In genomic region chr11:5476184-5476819, GRCh38 we compare ENCODE assay signal across 8 cellular contexts. TPM values are rescaled to one million over a fixed set of nuclear protein-coding genes. Genes with fewer than 3 reads are reported as not detected.
DNase-seq lines count a peak whose midpoint lies in the region; ATAC-seq, FAIRE-seq and TF ChIP-seq lines count a peak whose summit lies in the region.

No MANE protein-coding gene starts in this region.

- no peaks in the 10 kb centered on the region for H3K36me3 Mint-ChIP-seq in activated CD8-positive, alpha-beta T cell treated with anti-CD3 and anti-CD28 coated beads, Interleukin-2, amount 10 ng/mL, durations not matched to agents 7 days and 5 days (ENCODE audit: low read depth)
- no peaks in the 10 kb centered on the region for H3K36me3 Mint-ChIP-seq in progenitor cell of endocrine pancreas (ENCODE audit: insufficient read depth)

- H3K27ac ChIP-seq in right atrium auricular region (no peak overlapping the region), HEK293 (ENCODE audit: extremely low read depth, low read depth, low read length) (no peak overlapping the region)

- intact Hi-C loops in Right ventricle myocardium superior (cut with DNase I), result loop anchor here (5.0 kb wide), 1 partner anchor 331 kb away; the partner anchor contains the start of gene OR52N2

- H3K4me1 Mint-ChIP-seq in activated CD8-positive, alpha-beta T cell treated with anti-CD3 and anti-CD28 coated beads, Interleukin-2, amount 10 ng/mL, durations not matched to agents 7 days and 5 days (ENCODE audit: low read depth), result no peaks in the 10 kb centered on the region
- no peaks in the 10 kb centered on the region for H3K4me1 Mint-ChIP-seq in progenitor cell of endocrine pancreas (ENCODE audit: low read depth)

- no peak overlapping the region for H3K27ac Mint-ChIP-seq in activated CD8-positive, alpha-beta T cell treated with anti-CD3 and anti-CD28 coated beads, Interleukin-2, amount 10 ng/mL, durations not matched to agents 7 days and 5 days
- no peak overlapping the region for H3K27ac Mint-ChIP-seq in progenitor cell of endocrine pancreas

- no peak overlapping the region for H3K4me3 Mint-ChIP-seq in activated CD8-positive, alpha-beta T cell treated with anti-CD3 and anti-CD28 coated beads, Interleukin-2, amount 10 ng/mL, durations not matched to agents 7 days and 5 days
- H3K4me3 Mint-ChIP-seq in progenitor cell of endocrine pancreas (ENCODE audit: low read depth), result no peak overlapping the region

- H3K4me1 ChIP-seq in right atrium auricular region (no peaks in the 10 kb centered on the region), HEK293 (ENCODE audit: control insufficient read depth, insufficient read depth, low read length) (no peaks in the 10 kb centered on the region)

- H3K36me3 ChIP-seq in right atrium auricular region, result no peaks in the 10 kb centered on the region
- no peaks in the 10 kb centered on the region for H3K36me3 ChIP-seq in HEK293 (ENCODE audit: control insufficient read depth in 2 of 2, insufficient read depth in 1 of 2, low read length in 2 of 2)

- H3K27me3 ChIP-seq in right atrium auricular region, result no peaks in the 10 kb centered on the region

- H3K4me3 ChIP-seq in right atrium auricular region (no peak overlapping the region), HEK293 (ENCODE audit: low read depth, low read length) (no peak overlapping the region)

- POLR2A ChIA-PET in HEK293 (lab: Yijun Ruan, JAX), result no interaction called here
- POLR2A ChIA-PET in activated CD8-positive, alpha-beta T cell treated with anti-CD3 and anti-CD28 coated beads, Interleukin-2, amount 10 ng/mL, durations not matched to agents 7 days and 5 days (lab: Charles Lee), result interaction anchor here (0.7 kb wide), 1 partner anchor 208 kb away, joined by 3 read pairs; the partner anchor contains the start of gene TRIM5

- CTCF ChIA-PET in HEK293 (lab: Yijun Ruan, JAX), result interaction anchor here (0.6 to 2.6 kb wide), 26 partner anchors 9 to 875 kb away, joined by 3 to 10 read pairs (median 4); no protein-coding TSS in a partner anchor
- CTCF ChIA-PET in activated CD8-positive, alpha-beta T cell treated with anti-CD3 and anti-CD28 coated beads, Interleukin-2, amount 10 ng/mL, durations not matched to agents 7 days and 5 days (lab: Charles Lee), result interaction anchor here (0.6 to 2.4 kb wide), 14 partner anchors 8 to 415 kb away, joined by 3 to 18 read pairs (median 3); partner anchors contain the start of gene OR52N2

- FAIRE-seq in frontal cortex (lab: Jason Lieb, UNC), result no peak

- ATAC-seq in Right ventricle myocardium superior (ENCODE audit: poor library complexity), result peak; percentile 55
- no peak for ATAC-seq in activated CD8-positive, alpha-beta T cell treated with anti-CD3 and anti-CD28 coated beads, Interleukin-2, amount 10 ng/mL, durations not matched to agents 7 days and 5 days
- no peak for ATAC-seq in GM18520 (IDR thresholded peaks at IDR 0.05; ENCODE audit: unreplicated experiment)

- no peaks in the 10 kb centered on the region for H3K9me3 ChIP-seq in right atrium auricular region
- no peaks in the 10 kb centered on the region for H3K9me3 ChIP-seq in HEK293 (ENCODE audit: control insufficient read depth, insufficient read depth, low read depth, low read length)

- no peak for DNase-seq in Right ventricle myocardium superior
- DNase-seq in right atrium auricular region (ENCODE audit: low spot score), result no peak
- DNase-seq in NCI-H1694 treated with DMSO at 0.1 percent for 48 hours (lab: John Stamatoyannopoulos, UW), result peak; percentile 4
- peak; percentile 58 for DNase-seq in activated CD8-positive, alpha-beta T cell treated with anti-CD3 and anti-CD28 coated beads, Interleukin-2, amount 10 ng/mL, durations not matched to agents 7 days and 5 days
- peak; percentile 31 to 39 for DNase-seq in frontal cortex (ENCODE audit: low spot score in 2 of 2)
- peak; percentile 12 for DNase-seq in progenitor cell of endocrine pancreas (ENCODE audit: low spot score, unreplicated experiment)

- H3K9me3 Mint-ChIP-seq in activated CD8-positive, alpha-beta T cell treated with anti-CD3 and anti-CD28 coated beads, Interleukin-2, amount 10 ng/mL, durations not matched to agents 7 days and 5 days (ENCODE audit: insufficient read depth), result no peaks in the 10 kb centered on the region
- no peaks in the 10 kb centered on the region for H3K9me3 Mint-ChIP-seq in progenitor cell of endocrine pancreas (ENCODE audit: low read depth)

- TF ChIP-seq CTCF in right atrium auricular region (IDR thresholded peaks at IDR 0.05) (peak in 1 of 2 donors; percentile 82), HEK293 (tag by site-specific recombination; IDR thresholded peaks at IDR 0.05) (no peak), progenitor cell of endocrine pancreas (IDR thresholded peaks at IDR 0.05; ENCODE audit: unreplicated experiment) (peak; percentile 83)

- peaks cover 5% of the 10 kb centered on the region for H3K27me3 Mint-ChIP-seq in activated CD8-positive, alpha-beta T cell treated with anti-CD3 and anti-CD28 coated beads, Interleukin-2, amount 10 ng/mL, durations not matched to agents 7 days and 5 days (ENCODE audit: low read depth)
- H3K27me3 Mint-ChIP-seq in progenitor cell of endocrine pancreas, result no peaks in the 10 kb centered on the region

TF ChIP-seq in HEK293, 187 proteins besides CTCF, POLR2A, EP300 and RAD21:
- TF ChIP-seq ZNF660 (tag by site-specific recombination; IDR thresholded peaks at IDR 0.05), result no peak
- peak; percentile 21; the same call in 1 of the 2 replicates for TF ChIP-seq ZNF654 (tag by site-specific recombination; IDR thresholded peaks at IDR 0.05; ENCODE audit: low read depth)

RNA-seq across cellular contexts. Expression of gene OR52D1, which starts 12.2 kb away (rescaled TPM):
- total RNA-seq in Right ventricle myocardium superior (not detected), right atrium auricular region (not detected), frontal cortex (not detected), progenitor cell of endocrine pancreas (not detected in 2 replicates)
- total RNA-seq in activated CD8-positive, alpha-beta T cell treated with anti-CD3 and anti-CD28 coated beads, Interleukin-2, amount 10 ng/mL, durations not matched to agents 7 days and 5 days, result not detected

RNA-seq across cellular contexts. Expression of gene OR51I2, which starts 27.2 kb away (rescaled TPM):
- total RNA-seq in Right ventricle myocardium superior (not detected), right atrium auricular region (not detected), frontal cortex (not detected), progenitor cell of endocrine pancreas (not detected in 2 replicates)
- total RNA-seq in activated CD8-positive, alpha-beta T cell treated with anti-CD3 and anti-CD28 coated beads, Interleukin-2, amount 10 ng/mL, durations not matched to agents 7 days and 5 days, result not detected

RNA-seq across cellular contexts. Expression of gene UBQLN3, which starts 33.5 kb away (rescaled TPM):
- total RNA-seq in Right ventricle myocardium superior (not detected), right atrium auricular region (not detected), frontal cortex (under 0.01 TPM), progenitor cell of endocrine pancreas (not detected in 2 replicates)
- total RNA-seq in activated CD8-positive, alpha-beta T cell treated with anti-CD3 and anti-CD28 coated beads, Interleukin-2, amount 10 ng/mL, durations not matched to agents 7 days and 5 days, result not detected

RNA-seq across cellular contexts. Expression of gene OR51I1, which starts 35.0 kb away (rescaled TPM):
- total RNA-seq in Right ventricle myocardium superior (not detected), right atrium auricular region (not detected), frontal cortex (not detected), progenitor cell of endocrine pancreas (not detected in 2 replicates)
- total RNA-seq in activated CD8-positive, alpha-beta T cell treated with anti-CD3 and anti-CD28 coated beads, Interleukin-2, amount 10 ng/mL, durations not matched to agents 7 days and 5 days, result not detected

RNA-seq across cellular contexts. Expression of gene UBQLNL, which starts 40.2 kb away (rescaled TPM):
- not detected for total RNA-seq in Right ventricle myocardium superior
- under 1 TPM in 1 of 2 donors, not detected in 1; 0.30 TPM for total RNA-seq in right atrium auricular region
- total RNA-seq in activated CD8-positive, alpha-beta T cell treated with anti-CD3 and anti-CD28 coated beads, Interleukin-2, amount 10 ng/mL, durations not matched to agents 7 days and 5 days, result under 1 TPM in 1 of 2 experiments, not detected in 1; 0.23 TPM
- under 0.01 TPM for total RNA-seq in frontal cortex
- total RNA-seq in progenitor cell of endocrine pancreas, result 0.53 and 0.79 TPM in 2 replicates

Comparison
In these comparisons a context has a peak if more than half of its experiments do, and no peak if none do; other contexts are left out.
1. DNase-seq: peak in NCI-H1694 treated with DMSO at 0.1 percent for 48 hours (single experiment), activated CD8-positive, alpha-beta T cell treated with anti-CD3 and anti-CD28 coated beads, Interleukin-2, amount 10 ng/mL, durations not matched to agents 7 days and 5 days (single experiment), frontal cortex (2 of 2) and progenitor cell of endocrine pancreas (single experiment); none in Right ventricle myocardium superior (single experiment) and right atrium auricular region (single experiment).